ENCODE assay signal across 19 cellular contexts in genomic region chr7:104209063-104209462, GRCh38. TPM values are rescaled to one million over a fixed set of nuclear protein-coding genes. Genes with fewer than 3 reads are reported as not detected.
DNase-seq lines count a peak whose midpoint lies in the region; ATAC-seq lines count a peak whose summit lies in the region.
"Had no signal": no experiment of that assay in that cellular context is flagged by ENCODE, and none has a peak within 500 bp of the region (broad histone marks: within the 10 kb centered on the region; RNA-seq: fewer than 3 reads in every experiment).

No MANE protein-coding gene starts in this region.

- peaks cover 0 to 6% (median 0%) of the 10 kb centered on the region in 5 donors for H3K9me3 Mint-ChIP-seq in CD8-positive, alpha-beta memory T cell
- peaks cover 4% of the 10 kb centered on the region for H3K9me3 Mint-ChIP-seq in activated CD8-positive, alpha-beta T cell treated with anti-CD3 and anti-CD28 coated beads, Interleukin-2, amount 10 ng/mL, durations not matched to agents 7 days and 5 days (ENCODE audit: insufficient read depth)
- peaks cover 0 to 5% (median 0%) of the 10 kb centered on the region in 11 donors for H3K9me3 Mint-ChIP-seq in naive thymus-derived CD4-positive, alpha-beta T cell

- no peaks in the 10 kb centered on the region for H3K36me3 ChIP-seq in ACC112 (ENCODE audit: insufficient read depth, low read length)
- H3K36me3 ChIP-seq in CD8-positive, alpha-beta memory T cell (ENCODE audit: insufficient read depth, low read length): peaks cover under 1% of the 10 kb centered on the region
- H3K36me3 ChIP-seq in naive thymus-derived CD4-positive, alpha-beta T cell (ENCODE audit: control insufficient read depth in 2 of 3, insufficient read depth in 3 of 3, low read length in 3 of 3): peaks cover 0 to 4% (median 0%) of the 10 kb centered on the region in 3 experiments
- H3K36me3 ChIP-seq: BE2C had no signal

- no peak overlapping the region for H3K27ac ChIP-seq in ACC112 (ENCODE audit: low read depth, low read length)
- no peak overlapping the region for H3K27ac ChIP-seq in CD8-positive, alpha-beta memory T cell (ENCODE audit: low read depth, low read length)
- no peak overlapping the region for H3K27ac ChIP-seq in naive thymus-derived CD4-positive, alpha-beta T cell (ENCODE audit: low read depth, low read length)

- peak overlapping the region; percentile 51 to 98 (median 95) for H3K4me3 Mint-ChIP-seq in CD8-positive, alpha-beta memory T cell
- H3K4me3 Mint-ChIP-seq in activated CD8-positive, alpha-beta T cell treated with anti-CD3 and anti-CD28 coated beads, Interleukin-2, amount 10 ng/mL, durations not matched to agents 7 days and 5 days: peak overlapping the region; percentile 93
- peak overlapping the region in 8 of 10 donors; percentile 31 to 99 (median 94) for H3K4me3 Mint-ChIP-seq in naive thymus-derived CD4-positive, alpha-beta T cell

- peaks cover 32 to 44% (median 42%) of the 10 kb centered on the region in 3 donors for H3K4me1 Mint-ChIP-seq in CD8-positive, alpha-beta memory T cell
- peaks cover 26% of the 10 kb centered on the region for H3K4me1 Mint-ChIP-seq in activated CD8-positive, alpha-beta T cell treated with anti-CD3 and anti-CD28 coated beads, Interleukin-2, amount 10 ng/mL, durations not matched to agents 7 days and 5 days (ENCODE audit: low read depth)
- peaks cover 15 to 46% (median 33%) of the 10 kb centered on the region in 7 donors for H3K4me1 Mint-ChIP-seq in naive thymus-derived CD4-positive, alpha-beta T cell

- H3K4me1 ChIP-seq in ACC112 (ENCODE audit: control insufficient read depth, insufficient read depth, low read length, unreplicated experiment): peaks cover 21% of the 10 kb centered on the region
- H3K4me1 ChIP-seq in CD8-positive, alpha-beta memory T cell (ENCODE audit: insufficient read depth, low read length): peaks cover 18% of the 10 kb centered on the region
- H3K4me1 ChIP-seq in naive thymus-derived CD4-positive, alpha-beta T cell (ENCODE audit: control insufficient read depth in 2 of 2, insufficient read depth in 2 of 2, low read length in 2 of 2): peaks cover 15 to 17% of the 10 kb centered on the region in 2 donors
- H3K4me1 ChIP-seq: BE2C had no signal

- no peaks in the 10 kb centered on the region for H3K27me3 ChIP-seq in ACC112 (ENCODE audit: insufficient read depth, low read length)
- no peaks in the 10 kb centered on the region for H3K27me3 ChIP-seq in CD8-positive, alpha-beta memory T cell (ENCODE audit: insufficient read depth, low read length, poor library complexity, severe bottlenecking)
- H3K27me3 ChIP-seq in naive thymus-derived CD4-positive, alpha-beta T cell (ENCODE audit: control insufficient read depth in 2 of 2, insufficient read depth in 2 of 2, low read length in 2 of 2): no peaks in the 10 kb centered on the region
- H3K27me3 ChIP-seq: BE2C, heart left ventricle, testis had no signal

- H3K79me2 ChIP-seq in ACC112 (ENCODE audit: control insufficient read depth, insufficient read depth, low read length, unreplicated experiment): peaks cover 30% of the 10 kb centered on the region

- peaks cover 12 to 28% of the 10 kb centered on the region in 2 donors for H3K27me3 Mint-ChIP-seq in CD8-positive, alpha-beta memory T cell
- peaks cover 8% of the 10 kb centered on the region for H3K27me3 Mint-ChIP-seq in activated CD8-positive, alpha-beta T cell treated with anti-CD3 and anti-CD28 coated beads, Interleukin-2, amount 10 ng/mL, durations not matched to agents 7 days and 5 days (ENCODE audit: low read depth)
- H3K27me3 Mint-ChIP-seq in naive thymus-derived CD4-positive, alpha-beta T cell: peaks cover 13 to 28% (median 23%) of the 10 kb centered on the region in 5 donors

- CTCF ChIA-PET in CD8-positive, alpha-beta memory T cell (lab: Charles Lee): no interaction called here
- CTCF ChIA-PET in activated CD8-positive, alpha-beta T cell treated with anti-CD3 and anti-CD28 coated beads, Interleukin-2, amount 10 ng/mL, durations not matched to agents 7 days and 5 days (lab: Charles Lee): interaction anchor here (1.2 to 2.3 kb wide), 3 partner anchors 17 to 674 kb away, joined by 3 to 7 read pairs (median 4); no protein-coding TSS in a partner anchor
- CTCF ChIA-PET in naive thymus-derived CD4-positive, alpha-beta T cell (lab: Charles Lee): no interaction called here

- no peaks in the 10 kb centered on the region for H3K9me3 ChIP-seq in CD8-positive, alpha-beta memory T cell (ENCODE audit: low read length)
- no peaks in the 10 kb centered on the region for H3K9me3 ChIP-seq in naive thymus-derived CD4-positive, alpha-beta T cell (ENCODE audit: control insufficient read depth in 2 of 3, low read length in 3 of 3)
- H3K9me3 ChIP-seq: BE2C, heart left ventricle, testis had no signal

- peaks cover 0 to 13% (median 0%) of the 10 kb centered on the region in 3 donors for H3K36me3 Mint-ChIP-seq in CD8-positive, alpha-beta memory T cell
- no peaks in the 10 kb centered on the region for H3K36me3 Mint-ChIP-seq in activated CD8-positive, alpha-beta T cell treated with anti-CD3 and anti-CD28 coated beads, Interleukin-2, amount 10 ng/mL, durations not matched to agents 7 days and 5 days (ENCODE audit: low read depth)
- peaks cover 0 to 5% (median 0%) of the 10 kb centered on the region in 5 donors for H3K36me3 Mint-ChIP-seq in naive thymus-derived CD4-positive, alpha-beta T cell

- DNase-seq in CD8-positive, alpha-beta memory T cell: no peak
- no peak for DNase-seq in activated CD8-positive, alpha-beta T cell treated with anti-CD3 and anti-CD28 coated beads, Interleukin-2, amount 10 ng/mL, durations not matched to agents 7 days and 5 days
- no peak for DNase-seq in naive thymus-derived CD4-positive, alpha-beta T cell
- DNase-seq in 8988T: no peak
- DNase-seq: activated CD4-positive, CD25-positive, alpha-beta regulatory T cell; activated T-cell treated with anti-CD3 and anti-CD28 coated beads for 4 hours; amygdala; BE2C; heart left ventricle; IMR-90; mammary epithelial cell; NCI-H2029; NCI-H446 treated with DMSO at 0.1 percent for 48 hours; Right ventricle myocardium superior; stimulated activated CD4-positive, alpha-beta T cell treated with anti-CD3 and anti-CD28 coated beads, Interleukin-4, amount 100 ng/mL, for 24 hours; testis had no signal

- peak overlapping the region; percentile 97; the same call in 1 of the 2 replicates for H3K4me3 ChIP-seq in ACC112 (ENCODE audit: low read depth, low read length)
- H3K4me3 ChIP-seq in CD8-positive, alpha-beta memory T cell (ENCODE audit: low read length): no peak overlapping the region
- H3K4me3 ChIP-seq in naive thymus-derived CD4-positive, alpha-beta T cell (ENCODE audit: low read length): no peak overlapping the region

- intact Hi-C loops in naive thymus-derived CD4-positive, alpha-beta T cell (cut with micrococcal nuclease): loop anchor here (2.0 to 10.0 kb wide), 7 partner anchors 867 to 1323 kb away; partner anchors contain the start of genes ARMC10 (in 2 of the 2), FBXL13 (in 2 of the 2), DNAJC2 (in 1 of the 2) and NAPEPLD (in 1 of the 2)

- ATAC-seq in activated CD8-positive, alpha-beta T cell treated with anti-CD3 and anti-CD28 coated beads, Interleukin-2, amount 10 ng/mL, durations not matched to agents 7 days and 5 days: no peak
- no peak for ATAC-seq in naive thymus-derived CD4-positive, alpha-beta T cell
- no peak for ATAC-seq in HG02870 (IDR thresholded peaks at IDR 0.05; ENCODE audit: unreplicated experiment)
- no peak for ATAC-seq in activated CD4-positive, CD25-positive, alpha-beta regulatory T cell treated with anti-CD3 and anti-CD28 coated beads, Interleukin-2, amount 50 U/mL, for 24 hours

- H2AFZ ChIP-seq in ACC112 (ENCODE audit: low read length, unreplicated experiment): no peak overlapping the region

- POLR2A ChIA-PET in CD8-positive, alpha-beta memory T cell (lab: Charles Lee): no interaction called here
- POLR2A ChIA-PET in activated CD8-positive, alpha-beta T cell treated with anti-CD3 and anti-CD28 coated beads, Interleukin-2, amount 10 ng/mL, durations not matched to agents 7 days and 5 days (lab: Charles Lee): interaction anchor here (0.8 kb wide), 1 partner anchor 18 kb away, joined by 3 read pairs; no protein-coding TSS in a partner anchor
- POLR2A ChIA-PET in naive thymus-derived CD4-positive, alpha-beta T cell (lab: Charles Lee): no interaction called here

- H3K27ac Mint-ChIP-seq in CD8-positive, alpha-beta memory T cell: peak overlapping the region in 4 of 8 donors; percentile 57 to 98 (median 94)
- no peak overlapping the region for H3K27ac Mint-ChIP-seq in activated CD8-positive, alpha-beta T cell treated with anti-CD3 and anti-CD28 coated beads, Interleukin-2, amount 10 ng/mL, durations not matched to agents 7 days and 5 days
- peak overlapping the region in 3 of 9 donors; percentile 15 to 95 (median 88) for H3K27ac Mint-ChIP-seq in naive thymus-derived CD4-positive, alpha-beta T cell

RNA-seq across cellular contexts. Expression of gene ORC5, which starts 1.2 kb away (rescaled TPM):
- 10 to 100 TPM; 32.4 to 37.3 TPM for total RNA-seq in CD8-positive, alpha-beta memory T cell
- 21.2 TPM for polyA plus RNA-seq in CD8-positive, alpha-beta memory T cell
- 10 to 100 TPM; 21.2 to 24.8 TPM for total RNA-seq in activated CD8-positive, alpha-beta T cell treated with anti-CD3 and anti-CD28 coated beads, Interleukin-2, amount 10 ng/mL, durations not matched to agents 7 days and 5 days
- total RNA-seq in naive thymus-derived CD4-positive, alpha-beta T cell: 10 to 100 TPM; 15.9 to 28.0 (median 24.5) TPM
- polyA plus RNA-seq in naive thymus-derived CD4-positive, alpha-beta T cell: 10 to 100 TPM; 26.3 to 30.3 TPM
